In the genomic region with DNA sequence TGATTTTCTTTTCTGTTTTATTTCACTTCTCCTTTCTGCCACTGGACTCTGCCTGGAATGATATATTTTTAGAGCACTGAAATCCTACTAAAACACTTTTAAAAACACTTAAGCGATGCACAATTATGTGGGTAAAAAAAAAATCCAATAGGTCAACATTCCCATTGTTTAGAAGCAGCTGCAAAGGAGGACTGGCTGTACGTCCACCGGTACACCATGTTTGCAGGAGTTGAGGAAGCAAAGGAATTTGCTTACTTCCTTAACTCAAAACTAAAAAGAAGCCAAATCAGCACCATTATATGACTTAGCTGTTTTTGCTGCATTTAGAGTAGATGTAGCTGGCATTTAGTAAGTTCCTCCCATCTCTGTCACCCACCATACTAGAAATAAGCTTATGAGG, we compare ENCODE assay signal across 12 cellular contexts.
DNase-seq lines count a peak whose midpoint lies in the region; ATAC-seq lines count a peak whose summit lies in the region.
"Had no signal": no experiment of that assay in that cellular context is flagged by ENCODE, and none has a peak within 500 bp of the region (broad histone marks: within the 10 kb centered on the region; RNA-seq: fewer than 3 reads in every experiment).

No MANE protein-coding gene starts in this region.

- DNase-seq in DMS53 treated with DMSO at 0.1 percent for 48 hours (lab: John Stamatoyannopoulos, UW; ENCODE audit: unreplicated experiment) = peak; percentile 57
- DNase-seq in NOMO-1 treated with DMSO at 0.1 percent for 48 hours (lab: John Stamatoyannopoulos, UW; ENCODE audit: unreplicated experiment) = peak; percentile 39
- DNase-seq in lung microvascular endothelial cell (ENCODE audit: low read depth in 2 of 2) = peak; percentile 14 to 89
- peak; percentile 85 for DNase-seq in pulmonary artery endothelial cell (ENCODE audit: low read depth, low spot score)
- DNase-seq in NCI-H2171 (lab: John Stamatoyannopoulos, UW) = no peak
- DNase-seq in effector CD4-positive, alpha-beta T cell = no peak
- DNase-seq: CD8-positive, alpha-beta T cell; NCI-H1105; NCI-H187 treated with DMSO at 0.1 percent for 48 hours; NCI-H2171 treated with DMSO at 0.1 percent for 48 hours had no signal

- ATAC-seq in GM19463 (IDR thresholded peaks at IDR 0.05; ENCODE audit: unreplicated experiment) = no peak
- ATAC-seq: CD8-positive, alpha-beta T cell; K562 had no signal

Comparison
In these comparisons a context has a peak if more than half of its experiments do, and no peak if none do; other contexts are left out.
1. DNase-seq: peak in DMS53 treated with DMSO at 0.1 percent for 48 hours (single experiment), NOMO-1 treated with DMSO at 0.1 percent for 48 hours (single experiment), lung microvascular endothelial cell (2 of 2) and pulmonary artery endothelial cell (single experiment); none in NCI-H2171 (single experiment) and effector CD4-positive, alpha-beta T cell (single experiment).